2 cellular contexts compared by ENCODE assay signal in the genomic region with DNA sequence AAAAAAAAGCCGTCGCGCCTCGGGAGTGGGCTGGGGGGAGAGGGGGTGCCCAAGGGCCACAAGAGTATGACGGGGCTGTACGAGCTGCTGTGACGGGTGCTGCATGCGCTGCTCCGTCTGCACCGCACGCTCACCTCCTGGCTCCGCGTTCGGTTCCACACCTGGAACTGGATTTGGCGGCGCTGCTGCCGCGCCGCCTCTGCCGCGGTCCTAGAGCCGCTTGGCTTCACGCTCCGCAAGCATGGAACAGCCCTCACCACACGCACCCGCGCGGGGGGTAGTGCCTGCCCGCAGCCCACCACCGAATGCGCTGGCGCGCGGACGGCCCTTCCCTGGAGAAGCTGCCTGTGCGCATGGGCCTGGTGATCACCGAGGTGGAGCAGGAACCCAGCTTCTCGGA.
TF ChIP-seq lines count a peak whose summit lies in the region.

No MANE protein-coding gene starts in this region.

TF ChIP-seq in A549, 52 proteins besides CTCF, POLR2A, EP300 and RAD21:
- TF ChIP-seq, protein P1, sequence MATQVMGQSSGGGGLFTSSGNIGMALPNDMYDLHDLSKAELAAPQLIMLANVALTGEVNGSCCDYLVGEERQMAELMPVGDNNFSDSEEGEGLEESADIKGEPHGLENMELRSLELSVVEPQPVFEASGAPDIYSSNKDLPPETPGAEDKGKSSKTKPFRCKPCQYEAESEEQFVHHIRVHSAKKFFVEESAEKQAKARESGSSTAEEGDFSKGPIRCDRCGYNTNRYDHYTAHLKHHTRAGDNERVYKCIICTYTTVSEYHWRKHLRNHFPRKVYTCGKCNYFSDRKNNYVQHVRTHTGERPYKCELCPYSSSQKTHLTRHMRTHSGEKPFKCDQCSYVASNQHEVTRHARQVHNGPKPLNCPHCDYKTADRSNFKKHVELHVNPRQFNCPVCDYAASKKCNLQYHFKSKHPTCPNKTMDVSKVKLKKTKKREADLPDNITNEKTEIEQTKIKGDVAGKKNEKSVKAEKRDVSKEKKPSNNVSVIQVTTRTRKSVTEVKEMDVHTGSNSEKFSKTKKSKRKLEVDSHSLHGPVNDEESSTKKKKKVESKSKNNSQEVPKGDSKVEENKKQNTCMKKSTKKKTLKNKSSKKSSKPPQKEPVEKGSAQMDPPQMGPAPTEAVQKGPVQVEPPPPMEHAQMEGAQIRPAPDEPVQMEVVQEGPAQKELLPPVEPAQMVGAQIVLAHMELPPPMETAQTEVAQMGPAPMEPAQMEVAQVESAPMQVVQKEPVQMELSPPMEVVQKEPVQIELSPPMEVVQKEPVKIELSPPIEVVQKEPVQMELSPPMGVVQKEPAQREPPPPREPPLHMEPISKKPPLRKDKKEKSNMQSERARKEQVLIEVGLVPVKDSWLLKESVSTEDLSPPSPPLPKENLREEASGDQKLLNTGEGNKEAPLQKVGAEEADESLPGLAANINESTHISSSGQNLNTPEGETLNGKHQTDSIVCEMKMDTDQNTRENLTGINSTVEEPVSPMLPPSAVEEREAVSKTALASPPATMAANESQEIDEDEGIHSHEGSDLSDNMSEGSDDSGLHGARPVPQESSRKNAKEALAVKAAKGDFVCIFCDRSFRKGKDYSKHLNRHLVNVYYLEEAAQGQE (IDR thresholded peaks at IDR 0.05): no peak
- no peak for TF ChIP-seq RARB (CRISPR knock-in tag; IDR thresholded peaks at IDR 0.05)
- TF ChIP-seq PHF8 (IDR thresholded peaks at IDR 0.05; ENCODE audit: borderline replicate concordance, low read depth): no peak
- no peak for TF ChIP-seq MYC (IDR thresholded peaks at IDR 0.05; ENCODE audit: borderline replicate concordance, low read length)
- no peak for TF ChIP-seq TP53 (CRISPR knock-in tag; IDR thresholded peaks at IDR 0.05)
- TF ChIP-seq, protein P2, sequence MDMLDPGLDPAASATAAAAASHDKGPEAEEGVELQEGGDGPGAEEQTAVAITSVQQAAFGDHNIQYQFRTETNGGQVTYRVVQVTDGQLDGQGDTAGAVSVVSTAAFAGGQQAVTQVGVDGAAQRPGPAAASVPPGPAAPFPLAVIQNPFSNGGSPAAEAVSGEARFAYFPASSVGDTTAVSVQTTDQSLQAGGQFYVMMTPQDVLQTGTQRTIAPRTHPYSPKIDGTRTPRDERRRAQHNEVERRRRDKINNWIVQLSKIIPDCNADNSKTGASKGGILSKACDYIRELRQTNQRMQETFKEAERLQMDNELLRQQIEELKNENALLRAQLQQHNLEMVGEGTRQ (IDR thresholded peaks at IDR 0.05): no peak
- no peak for TF ChIP-seq RFX5 (IDR thresholded peaks at IDR 0.05)
- TF ChIP-seq SMC3 (IDR thresholded peaks at IDR 0.05): no peak
- TF ChIP-seq, protein P3, sequence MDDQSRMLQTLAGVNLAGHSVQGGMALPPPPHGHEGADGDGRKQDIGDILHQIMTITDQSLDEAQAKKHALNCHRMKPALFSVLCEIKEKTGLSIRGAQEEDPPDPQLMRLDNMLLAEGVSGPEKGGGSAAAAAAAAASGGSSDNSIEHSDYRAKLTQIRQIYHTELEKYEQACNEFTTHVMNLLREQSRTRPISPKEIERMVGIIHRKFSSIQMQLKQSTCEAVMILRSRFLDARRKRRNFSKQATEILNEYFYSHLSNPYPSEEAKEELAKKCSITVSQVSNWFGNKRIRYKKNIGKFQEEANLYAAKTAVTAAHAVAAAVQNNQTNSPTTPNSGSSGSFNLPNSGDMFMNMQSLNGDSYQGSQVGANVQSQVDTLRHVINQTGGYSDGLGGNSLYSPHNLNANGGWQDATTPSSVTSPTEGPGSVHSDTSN (IDR thresholded peaks at IDR 0.05): no peak
- no peak for TF ChIP-seq CBX2 (IDR thresholded peaks at IDR 0.05; ENCODE audit: borderline replicate concordance, low read depth)
- TF ChIP-seq KDM1A (IDR thresholded peaks at IDR 0.05; ENCODE audit: low read depth): no peak
- no peak for TF ChIP-seq HOXB5 (CRISPR knock-in tag; IDR thresholded peaks at IDR 0.05)
- TF ChIP-seq, protein P4, sequence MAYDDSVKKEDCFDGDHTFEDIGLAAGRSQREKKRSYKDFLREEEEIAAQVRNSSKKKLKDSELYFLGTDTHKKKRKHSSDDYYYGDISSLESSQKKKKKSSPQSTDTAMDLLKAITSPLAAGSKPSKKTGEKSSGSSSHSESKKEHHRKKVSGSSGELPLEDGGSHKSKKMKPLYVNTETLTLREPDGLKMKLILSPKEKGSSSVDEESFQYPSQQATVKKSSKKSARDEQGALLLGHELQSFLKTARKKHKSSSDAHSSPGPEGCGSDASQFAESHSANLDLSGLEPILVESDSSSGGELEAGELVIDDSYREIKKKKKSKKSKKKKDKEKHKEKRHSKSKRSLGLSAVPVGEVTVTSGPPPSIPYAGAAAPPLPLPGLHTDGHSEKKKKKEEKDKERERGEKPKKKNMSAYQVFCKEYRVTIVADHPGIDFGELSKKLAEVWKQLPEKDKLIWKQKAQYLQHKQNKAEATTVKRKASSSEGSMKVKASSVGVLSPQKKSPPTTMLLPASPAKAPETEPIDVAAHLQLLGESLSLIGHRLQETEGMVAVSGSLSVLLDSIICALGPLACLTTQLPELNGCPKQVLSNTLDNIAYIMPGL (CRISPR knock-in tag; IDR thresholded peaks at IDR 0.05; ENCODE audit: borderline replicate concordance): no peak
- no peak for TF ChIP-seq EHMT2 (IDR thresholded peaks at IDR 0.05; ENCODE audit: low read depth)
- no peak for TF ChIP-seq FOXS1 (CRISPR knock-in tag; IDR thresholded peaks at IDR 0.05)
- TF ChIP-seq, protein P5, sequence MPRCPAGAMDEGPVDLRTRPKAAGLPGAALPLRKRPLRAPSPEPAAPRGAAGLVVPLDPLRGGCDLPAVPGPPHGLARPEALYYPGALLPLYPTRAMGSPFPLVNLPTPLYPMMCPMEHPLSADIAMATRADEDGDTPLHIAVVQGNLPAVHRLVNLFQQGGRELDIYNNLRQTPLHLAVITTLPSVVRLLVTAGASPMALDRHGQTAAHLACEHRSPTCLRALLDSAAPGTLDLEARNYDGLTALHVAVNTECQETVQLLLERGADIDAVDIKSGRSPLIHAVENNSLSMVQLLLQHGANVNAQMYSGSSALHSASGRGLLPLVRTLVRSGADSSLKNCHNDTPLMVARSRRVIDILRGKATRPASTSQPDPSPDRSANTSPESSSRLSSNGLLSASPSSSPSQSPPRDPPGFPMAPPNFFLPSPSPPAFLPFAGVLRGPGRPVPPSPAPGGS (IDR thresholded peaks at IDR 0.05): no peak
- no peak for TF ChIP-seq RNF2 (IDR thresholded peaks at IDR 0.05; ENCODE audit: borderline replicate concordance, low read depth)
- TF ChIP-seq, protein P6, sequence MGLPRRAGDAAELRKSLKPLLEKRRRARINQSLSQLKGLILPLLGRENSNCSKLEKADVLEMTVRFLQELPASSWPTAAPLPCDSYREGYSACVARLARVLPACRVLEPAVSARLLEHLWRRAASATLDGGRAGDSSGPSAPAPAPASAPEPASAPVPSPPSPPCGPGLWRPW (IDR thresholded peaks at IDR 0.05): no peak
TF ChIP-seq in A549: peak in this region for 0.

TF ChIP-seq in IMR-90, 13 proteins besides CTCF, POLR2A, EP300 and RAD21 (continued from another document):
- TF ChIP-seq FOS (IDR thresholded peaks at IDR 0.05; ENCODE audit: low read depth, low read length) (no peak), SMC3 (IDR thresholded peaks at IDR 0.05; ENCODE audit: low read depth, low read length) (no peak), CEBPB (IDR thresholded peaks at IDR 0.05; ENCODE audit: low read depth, low read length) (no peak), MAFK (IDR thresholded peaks at IDR 0.05; ENCODE audit: low read depth, low read length) (no peak), CHD1 (IDR thresholded peaks at IDR 0.05; ENCODE audit: low read depth, low read length) (no peak), MAZ (IDR thresholded peaks at IDR 0.05; ENCODE audit: borderline replicate concordance, low read depth, low read length) (no peak), BHLHE40 (IDR thresholded peaks at IDR 0.05; ENCODE audit: low read depth, low read length) (no peak), RFX5 (IDR thresholded peaks at IDR 0.05; ENCODE audit: low read depth, low read length) (no peak), NFE2L2 (IDR thresholded peaks at IDR 0.05; ENCODE audit: low read depth, low read length) (no peak), MXI1 (IDR thresholded peaks at IDR 0.05; ENCODE audit: borderline replicate concordance, low read depth, low read length) (no peak)
- TF ChIP-seq, protein P7, sequence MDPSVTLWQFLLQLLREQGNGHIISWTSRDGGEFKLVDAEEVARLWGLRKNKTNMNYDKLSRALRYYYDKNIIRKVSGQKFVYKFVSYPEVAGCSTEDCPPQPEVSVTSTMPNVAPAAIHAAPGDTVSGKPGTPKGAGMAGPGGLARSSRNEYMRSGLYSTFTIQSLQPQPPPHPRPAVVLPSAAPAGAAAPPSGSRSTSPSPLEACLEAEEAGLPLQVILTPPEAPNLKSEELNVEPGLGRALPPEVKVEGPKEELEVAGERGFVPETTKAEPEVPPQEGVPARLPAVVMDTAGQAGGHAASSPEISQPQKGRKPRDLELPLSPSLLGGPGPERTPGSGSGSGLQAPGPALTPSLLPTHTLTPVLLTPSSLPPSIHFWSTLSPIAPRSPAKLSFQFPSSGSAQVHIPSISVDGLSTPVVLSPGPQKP (IDR thresholded peaks at IDR 0.05; ENCODE audit: borderline replicate concordance, low read depth, low read length): no peak
- TF ChIP-seq, protein P2 (IDR thresholded peaks at IDR 0.05; ENCODE audit: low read depth, low read length): no peak
